Comparison of ENCODE assay signal across 8 cellular contexts in the genomic region with DNA sequence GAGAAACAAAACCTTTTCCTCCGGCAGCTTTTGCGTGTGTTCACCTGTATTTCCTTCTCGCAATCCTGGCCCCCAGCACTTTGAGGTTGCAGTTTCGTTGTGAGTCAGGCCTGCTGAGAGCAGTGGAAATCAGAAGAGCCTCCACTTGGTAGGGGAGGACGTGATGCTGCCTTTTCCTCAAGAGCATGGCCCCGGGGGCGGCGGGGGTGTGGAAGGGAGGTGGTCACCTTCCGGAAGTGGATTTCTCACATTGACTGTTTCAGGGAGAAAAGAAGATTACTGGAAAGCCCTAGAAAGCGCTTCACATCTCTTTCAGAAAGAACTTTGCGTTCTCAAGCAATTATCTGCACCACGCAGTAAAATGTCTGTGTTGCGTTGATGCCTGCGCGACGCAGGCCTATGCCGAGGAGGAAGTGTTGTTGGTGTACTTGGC. TPM values are rescaled to one million over a fixed set of nuclear protein-coding genes. Genes with fewer than 3 reads are reported as not detected.
DNase-seq lines count a peak whose midpoint lies in the region; ATAC-seq and TF ChIP-seq lines count a peak whose summit lies in the region.

No MANE protein-coding gene starts in this region.

- peaks cover 49% of the 10 kb centered on the region for H3K4me1 Mint-ChIP-seq in nephron progenitor cell

- H3K36me3 ChIP-seq in MG63 = no peaks in the 10 kb centered on the region

- no peaks in the 10 kb centered on the region for H3K9me3 Mint-ChIP-seq in nephron progenitor cell

- peak; percentile 54 for DNase-seq in activated gamma-delta T cell treated with anti-CD3 and anti-CD28 coated beads, Interleukin-2, amount 50 U/mL, for 16 hours (ENCODE audit: low read depth)
- peak; percentile 69 to 75 for DNase-seq in stimulated activated CD8-positive, alpha-beta memory T cell treated with anti-CD3 and anti-CD28 coated beads, Interleukin-4, amount 100 ng/mL, for 4 hours (ENCODE audit: low read depth in 2 of 2, low spot score in 1 of 2)
- DNase-seq in nephron progenitor cell (no peak), OCI-M1 (lab: John Stamatoyannopoulos, UW) (no peak), MG63 (no peak), dedifferentiated amniotic fluid mesenchymal stem cell (ENCODE audit: extremely low spot score) (no peak)

- ATAC-seq in GM21381 (IDR thresholded peaks at IDR 0.05; ENCODE audit: unreplicated experiment) (peak; percentile 54), HG03571 (IDR thresholded peaks at IDR 0.05; ENCODE audit: unreplicated experiment) (peak; percentile 63)

- H3K4me3 Mint-ChIP-seq in nephron progenitor cell = no peak overlapping the region

- no peaks in the 10 kb centered on the region; the same call in 1 of the 2 replicates for H3K9me3 ChIP-seq in MG63

- no peak overlapping the region for H3K4me3 ChIP-seq in MG63

- H3K27me3 ChIP-seq in MG63 = no peaks in the 10 kb centered on the region

- H3K27ac Mint-ChIP-seq in nephron progenitor cell = no peak overlapping the region

- H3K27me3 Mint-ChIP-seq in nephron progenitor cell (ENCODE audit: low read depth, poor library complexity) = peaks cover 6% of the 10 kb centered on the region

- H3K36me3 Mint-ChIP-seq in nephron progenitor cell (ENCODE audit: low read depth) = no peaks in the 10 kb centered on the region

- no peak for TF ChIP-seq CTCF in nephron progenitor cell (IDR thresholded peaks at IDR 0.05)

RNA-seq across cellular contexts. Expression of a gene that starts 12.2 kb away (rescaled TPM):
- total RNA-seq in MG63 (2014; rRNA removed; shearing (Covaris generic); ENCODE audit: low replicate concordance) = not detected in 2 replicates

RNA-seq across cellular contexts. Expression of a gene that starts 13.9 kb away (rescaled TPM):
- total RNA-seq in MG63 (2014; rRNA removed; shearing (Covaris generic); ENCODE audit: low replicate concordance) = not detected in 2 replicates

Comparison
In these comparisons a context has a peak if more than half of its experiments do, and no peak if none do; other contexts are left out.
1. DNase-seq: peak in activated gamma-delta T cell treated with anti-CD3 and anti-CD28 coated beads, Interleukin-2, amount 50 U/mL, for 16 hours (single experiment) and stimulated activated CD8-positive, alpha-beta memory T cell treated with anti-CD3 and anti-CD28 coated beads, Interleukin-4, amount 100 ng/mL, for 4 hours (2 of 2); none in nephron progenitor cell (single experiment), OCI-M1 (single experiment), MG63 (single experiment) and dedifferentiated amniotic fluid mesenchymal stem cell (single experiment).